ENCODE assay signal across 8 cellular contexts in the genomic region with DNA sequence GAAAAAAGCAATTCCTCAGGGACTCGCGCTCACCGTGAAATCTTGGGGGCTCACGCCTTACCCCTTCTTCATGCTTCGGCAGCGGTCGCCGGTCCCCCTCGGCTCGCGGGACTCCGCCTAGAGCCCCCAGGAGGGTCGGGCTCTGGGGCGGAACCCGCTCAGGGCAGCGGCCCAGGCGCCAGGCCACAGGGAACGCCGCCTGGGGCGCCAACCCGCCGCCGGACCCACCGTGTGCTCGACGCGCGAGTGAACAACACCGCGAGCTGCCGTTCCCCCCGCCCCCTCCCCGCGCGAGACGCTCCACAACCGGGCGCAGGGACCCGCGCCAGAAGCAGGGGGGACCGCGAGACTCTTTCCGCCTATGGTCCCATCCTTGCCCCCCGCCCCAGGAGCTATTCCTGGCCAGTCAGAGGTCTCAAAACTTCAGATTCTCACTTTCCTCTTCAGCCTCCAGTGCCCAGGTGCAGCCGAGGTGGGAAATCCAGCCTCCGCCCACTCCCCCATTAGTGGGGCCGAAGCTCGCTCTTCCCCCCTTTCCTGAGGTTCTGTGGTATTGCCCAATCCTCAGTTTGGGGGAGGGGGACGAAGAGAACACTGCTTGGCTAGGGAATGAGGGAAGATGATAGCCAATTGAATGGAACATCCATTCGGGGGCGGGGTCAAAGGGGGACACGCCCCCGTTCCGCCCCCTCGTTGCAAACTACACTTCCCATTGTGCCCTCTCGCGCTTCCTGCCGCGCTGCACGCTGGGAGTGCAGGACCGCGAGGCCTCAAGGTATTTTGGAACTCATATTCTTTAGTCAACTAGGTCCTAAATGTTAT. TPM values are rescaled to one million over a fixed set of nuclear protein-coding genes. Genes with fewer than 3 reads are reported as not detected.
A peak's percentile ranks its signal among the peaks of the same experiment; 100 is the strongest.
DNase-seq lines count a peak whose midpoint lies in the region; TF ChIP-seq lines count a peak whose summit lies in the region.

WASF1 (minus strand) TSS at position 265 of the 822 bp plus-strand sequence. CDS start 52,069 bp downstream, outside the sequence.

- no peaks in the 10 kb centered on the region for H3K9me3 Mint-ChIP-seq in nephron progenitor cell
- H3K9me3 Mint-ChIP-seq in stimulated activated naive CD8-positive, alpha-beta T cell treated with anti-CD3 and anti-CD28 coated beads, Interleukin-15, Interleukin-2, amounts not matched to agents 100 ng/mL and 50 ng/mL, for 24 hours, result no peaks in the 10 kb centered on the region

- H3K4me3 Mint-ChIP-seq in nephron progenitor cell, result peak within 1 kb of the TSS; percentile 92
- H3K4me3 Mint-ChIP-seq in stimulated activated naive CD8-positive, alpha-beta T cell treated with anti-CD3 and anti-CD28 coated beads, Interleukin-15, Interleukin-2, amounts not matched to agents 100 ng/mL and 50 ng/mL, for 24 hours, result peak within 1 kb of the TSS; percentile 87

- peaks cover 20% of the 10 kb centered on the region for H3K4me1 Mint-ChIP-seq in nephron progenitor cell
- peaks cover 5% of the 10 kb centered on the region for H3K4me1 Mint-ChIP-seq in stimulated activated naive CD8-positive, alpha-beta T cell treated with anti-CD3 and anti-CD28 coated beads, Interleukin-15, Interleukin-2, amounts not matched to agents 100 ng/mL and 50 ng/mL, for 24 hours (ENCODE audit: low read depth)

- H3K9me3 ChIP-seq in HAP-1, result no peaks in the 10 kb centered on the region
- no peaks in the 10 kb centered on the region for H3K9me3 ChIP-seq in MG63

- H3K4me3 ChIP-seq in HAP-1 (peak within 1 kb of the TSS; percentile 65), MG63 (peak within 1 kb of the TSS; percentile 86), fibroblast of villous mesenchyme (ENCODE audit: low read depth, low read length) (peak within 1 kb of the TSS; percentile 98)

- no peak within 1 kb of the TSS for H3K27ac Mint-ChIP-seq in nephron progenitor cell
- peak within 1 kb of the TSS; percentile 80 for H3K27ac Mint-ChIP-seq in stimulated activated naive CD8-positive, alpha-beta T cell treated with anti-CD3 and anti-CD28 coated beads, Interleukin-15, Interleukin-2, amounts not matched to agents 100 ng/mL and 50 ng/mL, for 24 hours

- no peaks in the 10 kb centered on the region for H3K27me3 Mint-ChIP-seq in nephron progenitor cell (ENCODE audit: low read depth, poor library complexity)
- peaks cover 8% of the 10 kb centered on the region for H3K27me3 Mint-ChIP-seq in stimulated activated naive CD8-positive, alpha-beta T cell treated with anti-CD3 and anti-CD28 coated beads, Interleukin-15, Interleukin-2, amounts not matched to agents 100 ng/mL and 50 ng/mL, for 24 hours

- TF ChIP-seq CTCF in fibroblast of villous mesenchyme (IDR thresholded peaks at IDR 0.05; ENCODE audit: insufficient read depth, low read depth, low read length) (no peak), nephron progenitor cell (IDR thresholded peaks at IDR 0.05) (no peak)

- DNase-seq in EL, result peak; percentile 99
- peak; percentile 94 to 95 for DNase-seq in HAP-1 (ENCODE audit: low spot score in 2 of 2)
- peak; percentile 94 for DNase-seq in MG63
- DNase-seq in SHP77 (lab: John Stamatoyannopoulos, UW), result peak; percentile 95 to 97
- DNase-seq in activated gamma-delta T cell (lab: John Stamatoyannopoulos, UW), result peak; percentile 80
- peak; percentile 98 for DNase-seq in fibroblast of villous mesenchyme (ENCODE audit: low read depth)
- peak; percentile 95 for DNase-seq in nephron progenitor cell

- H3K4me1 ChIP-seq in HAP-1, result peaks cover 26% of the 10 kb centered on the region

- no peaks in the 10 kb centered on the region for H3K27me3 ChIP-seq in HAP-1 (ENCODE audit: low read depth)
- no peaks in the 10 kb centered on the region for H3K27me3 ChIP-seq in MG63

- no peaks in the 10 kb centered on the region for H3K36me3 Mint-ChIP-seq in nephron progenitor cell (ENCODE audit: low read depth)
- no peaks in the 10 kb centered on the region for H3K36me3 Mint-ChIP-seq in stimulated activated naive CD8-positive, alpha-beta T cell treated with anti-CD3 and anti-CD28 coated beads, Interleukin-15, Interleukin-2, amounts not matched to agents 100 ng/mL and 50 ng/mL, for 24 hours (ENCODE audit: low read depth)

- no peaks in the 10 kb centered on the region for H3K36me3 ChIP-seq in HAP-1 (replicated peaks)
- peaks cover 3% of the 10 kb centered on the region; the same call in 1 of the 2 replicates for H3K36me3 ChIP-seq in MG63

- in situ Hi-C loops in HAP-1 (cut with MboI; ENCODE audit: low sequenced_read_pairs), result no loop called here

RNA-seq across cellular contexts. Expression of gene WASF1, which starts in this region (rescaled TPM):
- total RNA-seq in MG63 (2014; rRNA removed; shearing (Covaris generic); ENCODE audit: low replicate concordance), result 4.7 and 4.8 TPM in 2 replicates
- 10.3 and 14.2 TPM in 2 replicates for total RNA-seq in fibroblast of villous mesenchyme

Comparison
In these comparisons a context has a peak if more than half of its experiments do, and no peak if none do; other contexts are left out.
1. Peak in every context shown above with its lines: DNase-seq and H3K4me3 ChIP-seq.